In genomic region chr4:147617841-147618421, GRCh38 we compare ENCODE assay signal across 7 cellular contexts. TPM values are rescaled to one million over a fixed set of nuclear protein-coding genes. Genes with fewer than 3 reads are reported as not detected.
A peak's percentile ranks its signal among the peaks of the same experiment; 100 is the strongest.
DNase-seq lines count a peak whose midpoint lies in the region; ATAC-seq and TF ChIP-seq lines count a peak whose summit lies in the region.

No MANE protein-coding gene starts in this region.

- H3F3A ChIP-seq in smooth muscle cell (ENCODE audit: low read depth) = no peaks in the 10 kb centered on the region

- TF ChIP-seq CTCF in VCaP (conservative IDR thresholded peaks at IDR 0.05) = no peak
- TF ChIP-seq CTCF in smooth muscle cell (IDR thresholded peaks at IDR 0.05; ENCODE audit: borderline replicate concordance, insufficient read depth, poor library complexity, severe bottlenecking) = no peak

- DNase-seq in right cardiac atrium = no peak
- DNase-seq in smooth muscle cell (lab: John Stamatoyannopoulos, UW; ENCODE audit: unreplicated experiment) = no peak
- no peak for DNase-seq in SKM-1 (lab: John Stamatoyannopoulos, UW; ENCODE audit: unreplicated experiment)
- DNase-seq in activated CD4-positive, alpha-beta T cell treated with anti-CD3 and anti-CD28 coated beads for 48 hours = no peak

- H3K9ac ChIP-seq in smooth muscle cell (ENCODE audit: low read depth) = peak overlapping the region; percentile 66

- intact Hi-C loops in right cardiac atrium (cut with DNase I) = no loop called here

- H3K4me1 ChIP-seq in right cardiac atrium (ENCODE audit: control insufficient read depth, insufficient read depth, low read length) = peaks cover 5% of the 10 kb centered on the region
- peaks cover 14% of the 10 kb centered on the region for H3K4me1 ChIP-seq in smooth muscle cell (ENCODE audit: low read depth)

- peak; percentile 19 for ATAC-seq in GM18907 (IDR thresholded peaks at IDR 0.05; ENCODE audit: unreplicated experiment)
- peak; percentile 5 for ATAC-seq in HG02884 (IDR thresholded peaks at IDR 0.05; ENCODE audit: unreplicated experiment)
- peak in 1 of 2 donors; percentile 7 for ATAC-seq in right cardiac atrium

- H3K27ac ChIP-seq in VCaP (peak overlapping the region; percentile 87), right cardiac atrium (ENCODE audit: low read length) (peak overlapping the region; percentile 51), smooth muscle cell (ENCODE audit: low read depth) (peak overlapping the region; percentile 62)

- WGBS in right cardiac atrium = 9% methylated on average over 15 of the region's 15 CpGs
- 7% methylated on average over 15 of the region's 15 CpGs for WGBS in smooth muscle cell (ENCODE audit: low lambda C conversion rate)

- H3K4me2 ChIP-seq in smooth muscle cell = peak overlapping the region; percentile 96

- no peaks in the 10 kb centered on the region for H3K9me3 ChIP-seq in right cardiac atrium (ENCODE audit: control insufficient read depth, low read length)
- no peaks in the 10 kb centered on the region for H3K9me3 ChIP-seq in smooth muscle cell (replicated peaks; ENCODE audit: low read depth)

- H2AFZ ChIP-seq in smooth muscle cell (ENCODE audit: low read depth) = peak overlapping the region; percentile 86

- peaks cover 30% of the 10 kb centered on the region for H3K79me2 ChIP-seq in smooth muscle cell (ENCODE audit: low read depth)

- H3K36me3 ChIP-seq in smooth muscle cell (ENCODE audit: low read depth) = no peaks in the 10 kb centered on the region

- peak overlapping the region; percentile 81 for H3K4me3 ChIP-seq in right cardiac atrium (ENCODE audit: low read length)
- peak overlapping the region; percentile 90 for H3K4me3 ChIP-seq in smooth muscle cell

- H4K20me1 ChIP-seq in smooth muscle cell (ENCODE audit: low read depth) = peaks cover 14% of the 10 kb centered on the region

- H3K27me3 ChIP-seq in right cardiac atrium (ENCODE audit: control insufficient read depth, insufficient read depth) (no peaks in the 10 kb centered on the region), smooth muscle cell (ENCODE audit: low read depth) (no peaks in the 10 kb centered on the region)

RNA-seq across cellular contexts. Expression of gene TMEM184C, which starts 0.7 kb away (rescaled TPM):
- total RNA-seq in right cardiac atrium (10 to 100 TPM; 27.4 to 31.3 (median 28.5) TPM), smooth muscle cell (33.2 and 40.4 TPM in 2 replicates)
- polyA plus RNA-seq in right cardiac atrium (10.9 TPM), smooth muscle cell (17.2 and 21.6 TPM in 2 replicates)
